In the genomic region with DNA sequence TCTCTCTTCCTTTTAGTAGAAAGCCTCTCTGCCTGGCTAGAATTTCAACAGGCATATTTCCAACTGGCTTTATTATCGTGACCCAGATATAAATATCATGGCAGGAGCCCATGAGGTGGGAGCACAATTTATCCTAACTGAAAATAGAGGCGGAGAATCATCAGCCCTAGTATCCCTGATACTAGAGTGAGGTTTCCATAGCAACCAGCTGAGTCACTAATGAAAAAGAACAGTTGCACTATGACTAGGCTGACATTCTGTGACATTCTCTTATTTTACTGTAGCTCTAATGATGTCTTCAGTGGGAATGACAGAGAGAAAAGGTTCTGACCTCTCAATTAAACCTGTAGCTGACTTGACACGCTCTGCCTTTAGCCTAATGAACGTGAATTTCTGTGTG, we compare ENCODE assay signal across 8 cellular contexts.
DNase-seq lines count a peak whose midpoint lies in the region; ATAC-seq and TF ChIP-seq lines count a peak whose summit lies in the region.

No MANE protein-coding gene starts in this region.

- WGBS in GM23248 (ENCODE audit: low coverage in 1 of 2, low lambda C conversion rate in 2 of 2, missing lambda C conversion rate in 2 of 2), 2 experiments: 37 to 40% methylated on average over 4 of the region's 4 CpGs

- peaks cover 9 to 17% of the 10 kb centered on the region in 2 donors for H3K4me1 Mint-ChIP-seq in natural killer cell treated with Interleukin-12 subunit alpha and Interleukin-12 subunit beta and Interleukin-15 and Interleukin-18, amount 100 ng/mL, for 72 hours (ENCODE audit: low read depth in 2 of 2)
- H3K4me1 Mint-ChIP-seq in CD8-positive, alpha-beta T cell (ENCODE audit: low read depth): peaks cover 12% of the 10 kb centered on the region

- CTCF ChIA-PET in CD8-positive, alpha-beta T cell (lab: Charles Lee): no interaction called here

- intact Hi-C loops in CD8-positive, alpha-beta T cell (cut with DNase I, micrococcal nuclease): no loop called here
- intact Hi-C loops in mucosa of descending colon (cut with DNase I, micrococcal nuclease): no loop called here

- TF ChIP-seq CTCF in CD8-positive, alpha-beta T cell (IDR thresholded peaks at IDR 0.05): no peak
- TF ChIP-seq CTCF in mucosa of descending colon (IDR thresholded peaks at IDR 0.05): no peak

- H3K9me3 Mint-ChIP-seq in natural killer cell treated with Interleukin-12 subunit alpha and Interleukin-12 subunit beta and Interleukin-15 and Interleukin-18, amount 100 ng/mL, for 72 hours: no peaks in the 10 kb centered on the region
- H3K9me3 Mint-ChIP-seq in CD8-positive, alpha-beta T cell: no peaks in the 10 kb centered on the region

- no peaks in the 10 kb centered on the region for H3K79me2 ChIP-seq in GM23248 (ENCODE audit: insufficient read depth)

- H3K27me3 ChIP-seq in GM23248 (replicated peaks; ENCODE audit: insufficient read depth): no peaks in the 10 kb centered on the region
- no peaks in the 10 kb centered on the region for H3K27me3 ChIP-seq in CD8-positive, alpha-beta T cell (ENCODE audit: insufficient read depth, low read length)

- no peak overlapping the region for H2AFZ ChIP-seq in GM23248

- peak overlapping the region; percentile 50; the same call in 1 of the 2 replicates for H3K4me3 ChIP-seq in GM23248
- no peak overlapping the region for H3K4me3 ChIP-seq in CD8-positive, alpha-beta T cell (ENCODE audit: low read depth, low read length)
- no peak overlapping the region for H3K4me3 ChIP-seq in mucosa of descending colon

- H4K20me1 ChIP-seq in GM23248 (ENCODE audit: insufficient read depth): no peaks in the 10 kb centered on the region

- ATAC-seq in natural killer cell treated with Interleukin-12 subunit alpha and Interleukin-12 subunit beta and Interleukin-15 and Interleukin-18, amount 100 ng/mL, for 72 hours: no peak
- ATAC-seq in CD8-positive, alpha-beta T cell: no peak
- ATAC-seq in mucosa of descending colon: no peak

- H3K27me3 Mint-ChIP-seq in natural killer cell treated with Interleukin-12 subunit alpha and Interleukin-12 subunit beta and Interleukin-15 and Interleukin-18, amount 100 ng/mL, for 72 hours: peaks cover 9 to 12% of the 10 kb centered on the region in 2 donors
- H3K27me3 Mint-ChIP-seq in CD8-positive, alpha-beta T cell (ENCODE audit: low read depth): no peaks in the 10 kb centered on the region

- H3K4me1 ChIP-seq in GM23248 (ENCODE audit: insufficient read depth): peaks cover 42% of the 10 kb centered on the region
- H3K4me1 ChIP-seq in CD8-positive, alpha-beta T cell (ENCODE audit: insufficient read depth, low read length): peaks cover 3% of the 10 kb centered on the region
- no peaks in the 10 kb centered on the region for H3K4me1 ChIP-seq in mucosa of descending colon (ENCODE audit: low read depth)

- H3K4me2 ChIP-seq in GM23248 (ENCODE audit: unreplicated experiment): peak overlapping the region; percentile 55

- H3K36me3 Mint-ChIP-seq in natural killer cell treated with Interleukin-12 subunit alpha and Interleukin-12 subunit beta and Interleukin-15 and Interleukin-18, amount 100 ng/mL, for 72 hours: no peaks in the 10 kb centered on the region
- H3K36me3 Mint-ChIP-seq in CD8-positive, alpha-beta T cell: no peaks in the 10 kb centered on the region

- H3K27ac ChIP-seq in GM23248: peak overlapping the region; percentile 85
- H3K27ac ChIP-seq in CD8-positive, alpha-beta T cell (ENCODE audit: low read depth, low read length): no peak overlapping the region

- in situ Hi-C loops in GM23248 (cut with MboI): no loop called here

- peaks cover 39% of the 10 kb centered on the region for H3F3A ChIP-seq in GM23248 (ENCODE audit: insufficient read depth)

- peak; percentile 95 for DNase-seq in ELR (ENCODE audit: low read depth)
- DNase-seq in GM23248: peak; percentile 97
- DNase-seq in NCI-H748 treated with DMSO at 0.1 percent for 48 hours (lab: John Stamatoyannopoulos, UW): peak; percentile 21
- peak; percentile 58 for DNase-seq in glomerular visceral epithelial cell (ENCODE audit: extremely low spot score)
- DNase-seq in natural killer cell treated with Interleukin-12 subunit alpha and Interleukin-12 subunit beta and Interleukin-15 and Interleukin-18, amount 100 ng/mL, for 72 hours (ENCODE audit: low spot score): no peak
- DNase-seq in CD8-positive, alpha-beta T cell: no peak
- no peak for DNase-seq in ureter (ENCODE audit: low spot score)
- no peak for DNase-seq in mucosa of descending colon

- H3K36me3 ChIP-seq in GM23248 (ENCODE audit: low read depth) (no peaks in the 10 kb centered on the region), mucosa of descending colon (ENCODE audit: low read depth) (no peaks in the 10 kb centered on the region)
- no peaks in the 10 kb centered on the region for H3K36me3 ChIP-seq in CD8-positive, alpha-beta T cell (ENCODE audit: insufficient read depth, low read length)

- H3K9me3 ChIP-seq in GM23248 (ENCODE audit: low read depth) (no peaks in the 10 kb centered on the region), mucosa of descending colon (no peaks in the 10 kb centered on the region)
- no peaks in the 10 kb centered on the region for H3K9me3 ChIP-seq in CD8-positive, alpha-beta T cell (ENCODE audit: low read length)

- POLR2A ChIA-PET in CD8-positive, alpha-beta T cell (lab: Charles Lee): no interaction called here

- no peaks in the 10 kb centered on the region for H3K9me2 ChIP-seq in GM23248 (ENCODE audit: insufficient read depth)

- no peak overlapping the region for H3K27ac Mint-ChIP-seq in natural killer cell treated with Interleukin-12 subunit alpha and Interleukin-12 subunit beta and Interleukin-15 and Interleukin-18, amount 100 ng/mL, for 72 hours
- H3K27ac Mint-ChIP-seq in CD8-positive, alpha-beta T cell: no peak overlapping the region

- H3K4me3 Mint-ChIP-seq in natural killer cell treated with Interleukin-12 subunit alpha and Interleukin-12 subunit beta and Interleukin-15 and Interleukin-18, amount 100 ng/mL, for 72 hours: no peak overlapping the region
- H3K4me3 Mint-ChIP-seq in CD8-positive, alpha-beta T cell: no peak overlapping the region

- peak overlapping the region; percentile 53 for H3K9ac ChIP-seq in GM23248

Comparison
In these comparisons a context has a peak if more than half of its experiments do, and no peak if none do; other contexts are left out.
1. DNase-seq: peak in ELR (single experiment), GM23248 (single experiment), NCI-H748 treated with DMSO at 0.1 percent for 48 hours (single experiment) and glomerular visceral epithelial cell (single experiment); none in natural killer cell treated with Interleukin-12 subunit alpha and Interleukin-12 subunit beta and Interleukin-15 and Interleukin-18, amount 100 ng/mL, for 72 hours (single experiment), CD8-positive, alpha-beta T cell (0 of 7), ureter (single experiment) and mucosa of descending colon (0 of 3).